Comparison of ENCODE assay signal across 9 cellular contexts in the genomic region with DNA sequence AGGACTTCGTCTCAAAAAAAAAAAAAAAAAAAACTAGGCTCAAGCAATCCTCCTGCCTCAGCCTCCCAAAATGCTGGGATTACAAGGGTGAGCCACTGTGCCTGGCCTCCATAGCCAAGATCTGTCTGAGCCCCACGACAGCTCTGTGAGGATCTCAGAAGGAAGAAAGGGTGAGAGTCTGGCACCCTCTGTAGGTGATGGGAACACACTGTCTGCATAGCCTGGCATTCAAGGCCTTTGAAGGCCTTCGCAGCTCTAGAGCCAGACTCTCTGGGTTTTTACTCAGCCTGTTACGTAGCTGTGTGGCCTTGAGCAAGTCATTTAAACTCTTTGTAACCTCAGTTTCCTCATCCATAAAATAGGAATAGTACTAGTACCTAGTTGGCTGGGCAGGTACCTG. TPM values are rescaled to one million over a fixed set of nuclear protein-coding genes. Genes with fewer than 3 reads are reported as not detected.
DNase-seq lines count a peak whose midpoint lies in the region; ATAC-seq, FAIRE-seq and TF ChIP-seq lines count a peak whose summit lies in the region.
"Had no signal": no experiment of that assay in that cellular context is flagged by ENCODE, and none has a peak within 500 bp of the region (broad histone marks: within the 10 kb centered on the region; RNA-seq: fewer than 3 reads in every experiment).

No MANE protein-coding gene starts in this region.

- no peak for FAIRE-seq in H54 (lab: Jason Lieb, UNC)

- H3K27me3 ChIP-seq in CD4-positive, CD25-positive, alpha-beta regulatory T cell (ENCODE audit: control insufficient read depth, insufficient read depth, low read length) = no peaks in the 10 kb centered on the region
- H3K27me3 ChIP-seq in lower lobe of right lung (ENCODE audit: low read depth) (no peaks in the 10 kb centered on the region), upper lobe of right lung (no peaks in the 10 kb centered on the region)

- peak; percentile 98 to 100 for ATAC-seq in CD4-positive, CD25-positive, alpha-beta regulatory T cell (ENCODE audit: low read depth in 2 of 2)
- peak; percentile 98 for ATAC-seq in activated naive CD8-positive, alpha-beta T cell treated with anti-CD3 and anti-CD28 coated beads, Interleukin-2, amount 50 U/mL, for 24 hours
- ATAC-seq in lower lobe of right lung = peak; percentile 69 to 86
- ATAC-seq in upper lobe of right lung = peak; percentile 95
- ATAC-seq in HG03045 (IDR thresholded peaks at IDR 0.05; ENCODE audit: unreplicated experiment) = no peak

- intact Hi-C loops in lower lobe of right lung (cut with DNase I) = no loop called here
- intact Hi-C loops in upper lobe of right lung (cut with DNase I) = no loop called here

- peaks cover 0 to 9% (median 6%) of the 10 kb centered on the region in 4 donors for H3K4me1 Mint-ChIP-seq in CD4-positive, CD25-positive, alpha-beta regulatory T cell
- H3K4me1 Mint-ChIP-seq in activated naive CD8-positive, alpha-beta T cell treated with anti-CD3 and anti-CD28 coated beads, Interleukin-2, amount 50 U/mL, for 24 hours = peaks cover 2% of the 10 kb centered on the region

- no peak overlapping the region for H3K4me3 ChIP-seq in CD4-positive, CD25-positive, alpha-beta regulatory T cell (ENCODE audit: low read depth, low read length)
- H3K4me3 ChIP-seq in lower lobe of right lung (no peak overlapping the region), upper lobe of right lung (no peak overlapping the region)
- H3K4me3 ChIP-seq: skin epidermis had no signal

- TF ChIP-seq CTCF in lower lobe of right lung (IDR thresholded peaks at IDR 0.05) = peak; percentile 46
- peak; percentile 53 for TF ChIP-seq CTCF in upper lobe of right lung (IDR thresholded peaks at IDR 0.05)

- H3K4me1 ChIP-seq in CD4-positive, CD25-positive, alpha-beta regulatory T cell (ENCODE audit: control insufficient read depth, insufficient read depth, low read length, poor library complexity, severe bottlenecking) = peaks cover 2% of the 10 kb centered on the region
- H3K4me1 ChIP-seq in lower lobe of right lung = no peaks in the 10 kb centered on the region
- H3K4me1 ChIP-seq in upper lobe of right lung = no peaks in the 10 kb centered on the region

- no peak for TF ChIP-seq POLR2A in H54 (IDR thresholded peaks at IDR 0.05; ENCODE audit: low read depth, low read length)

- no peaks in the 10 kb centered on the region for H3K9me3 ChIP-seq in CD4-positive, CD25-positive, alpha-beta regulatory T cell (ENCODE audit: control insufficient read depth in 2 of 2, low read length in 2 of 2)
- H3K9me3 ChIP-seq in lower lobe of right lung (no peaks in the 10 kb centered on the region), upper lobe of right lung (no peaks in the 10 kb centered on the region)

- no peaks in the 10 kb centered on the region for H3K36me3 ChIP-seq in CD4-positive, CD25-positive, alpha-beta regulatory T cell (ENCODE audit: control insufficient read depth, insufficient read depth, low read length)
- H3K36me3 ChIP-seq in lower lobe of right lung = no peaks in the 10 kb centered on the region
- H3K36me3 ChIP-seq in upper lobe of right lung = no peaks in the 10 kb centered on the region

- no peak overlapping the region for H3K27ac ChIP-seq in CD4-positive, CD25-positive, alpha-beta regulatory T cell (ENCODE audit: insufficient read depth, low read length, poor library complexity, severe bottlenecking)
- H3K27ac ChIP-seq in lower lobe of right lung = no peak overlapping the region
- no peak overlapping the region for H3K27ac ChIP-seq in upper lobe of right lung
- H3K27ac ChIP-seq: skin epidermis had no signal

- DNase-seq in CD4-positive, CD25-positive, alpha-beta regulatory T cell = peak; percentile 48 to 84 (median 76)
- DNase-seq in H54 (ENCODE audit: insufficient read length, low spot score) (peak; percentile 40), SKM-1 (lab: John Stamatoyannopoulos, UW; ENCODE audit: unreplicated experiment) (peak; percentile 18), lower lobe of right lung (no peak), upper lobe of right lung (no peak), NCI-H2081 treated with DMSO at 0.1 percent for 48 hours (lab: John Stamatoyannopoulos, UW) (no peak)
- DNase-seq in activated naive CD8-positive, alpha-beta T cell treated with anti-CD3 and anti-CD28 coated beads, Interleukin-2, amount 50 U/mL, for 24 hours = peak; percentile 37

- H3K36me3 Mint-ChIP-seq in CD4-positive, CD25-positive, alpha-beta regulatory T cell = no peaks in the 10 kb centered on the region
- no peaks in the 10 kb centered on the region for H3K36me3 Mint-ChIP-seq in activated naive CD8-positive, alpha-beta T cell treated with anti-CD3 and anti-CD28 coated beads, Interleukin-2, amount 50 U/mL, for 24 hours (ENCODE audit: low read depth)

- no peaks in the 10 kb centered on the region for H3K9me3 Mint-ChIP-seq in CD4-positive, CD25-positive, alpha-beta regulatory T cell
- no peaks in the 10 kb centered on the region for H3K9me3 Mint-ChIP-seq in activated naive CD8-positive, alpha-beta T cell treated with anti-CD3 and anti-CD28 coated beads, Interleukin-2, amount 50 U/mL, for 24 hours

- H3K27me3 Mint-ChIP-seq in CD4-positive, CD25-positive, alpha-beta regulatory T cell = peaks cover 4% of the 10 kb centered on the region
- no peaks in the 10 kb centered on the region for H3K27me3 Mint-ChIP-seq in activated naive CD8-positive, alpha-beta T cell treated with anti-CD3 and anti-CD28 coated beads, Interleukin-2, amount 50 U/mL, for 24 hours

- peak overlapping the region in 1 of 4 donors; percentile 74 for H3K4me3 Mint-ChIP-seq in CD4-positive, CD25-positive, alpha-beta regulatory T cell
- no peak overlapping the region for H3K4me3 Mint-ChIP-seq in activated naive CD8-positive, alpha-beta T cell treated with anti-CD3 and anti-CD28 coated beads, Interleukin-2, amount 50 U/mL, for 24 hours

- H3K27ac Mint-ChIP-seq in CD4-positive, CD25-positive, alpha-beta regulatory T cell = peak overlapping the region; percentile 20 to 78 (median 46)
- H3K27ac Mint-ChIP-seq in activated naive CD8-positive, alpha-beta T cell treated with anti-CD3 and anti-CD28 coated beads, Interleukin-2, amount 50 U/mL, for 24 hours = no peak overlapping the region

RNA-seq across cellular contexts. Expression of gene XPO6, which starts 6.3 kb away (rescaled TPM):
- total RNA-seq in CD4-positive, CD25-positive, alpha-beta regulatory T cell = 302 TPM
- 10 to 100 TPM; 60.4 to 79.6 (median 64.2) TPM for polyA plus RNA-seq in CD4-positive, CD25-positive, alpha-beta regulatory T cell
- 106 TPM for total RNA-seq in lower lobe of right lung
- total RNA-seq in upper lobe of right lung = 102 TPM

Comparison
In these comparisons a context has a peak if more than half of its experiments do, and no peak if none do; other contexts are left out.
1. DNase-seq: peak in CD4-positive, CD25-positive, alpha-beta regulatory T cell (3 of 3), H54 (single experiment), SKM-1 (single experiment) and activated naive CD8-positive, alpha-beta T cell treated with anti-CD3 and anti-CD28 coated beads, Interleukin-2, amount 50 U/mL, for 24 hours (single experiment); none in lower lobe of right lung (single experiment), upper lobe of right lung (single experiment) and NCI-H2081 treated with DMSO at 0.1 percent for 48 hours (single experiment).